Comparison of ENCODE assay signal across 8 cellular contexts in genomic region chr1:144532156-144532607, GRCh38.
A peak's percentile ranks its signal among the peaks of the same experiment; 100 is the strongest.
DNase-seq lines count a peak whose midpoint lies in the region; ATAC-seq, FAIRE-seq and TF ChIP-seq lines count a peak whose summit lies in the region.
"Not testable (repeated sequence)": the region's sequence is repeated elsewhere in the genome, so short reads cannot be mapped to it uniquely, and the experiment has no call there.

No MANE protein-coding gene starts in this region.

- not testable (repeated sequence) for H3K36me3 Mint-ChIP-seq in IgD-negative memory B cell; WTC11; activated naive CD8-positive, alpha-beta T cell; effector memory CD8-positive, alpha-beta T cell (ENCODE audit: insufficient read depth); type B pancreatic cell

- not testable (repeated sequence) for H3K4me3 ChIP-seq in DND-41 (ENCODE audit: low read depth in 1 of 2, low read length in 2 of 2); pancreas

- CTCF ChIA-PET in WTC11 (lab: Charles Lee) = not testable (repeated sequence)

- 23 to 25% methylated on average over 7 to 9 of the region's 9 CpGs for WGBS in pancreas, 2 donors

- not testable (repeated sequence) for H3K4me1 ChIP-seq in DND-41 (ENCODE audit: insufficient read depth, low read length); pancreas

- H3K4me2 ChIP-seq in DND-41 (ENCODE audit: insufficient read depth, low read length) = not testable (repeated sequence)

- not testable (repeated sequence) for H3K9me3 Mint-ChIP-seq in IgD-negative memory B cell; WTC11; activated naive CD8-positive, alpha-beta T cell (ENCODE audit: low read depth); effector memory CD8-positive, alpha-beta T cell; type B pancreatic cell

- not testable (repeated sequence) for H3K36me3 ChIP-seq in DND-41 (ENCODE audit: insufficient read depth, low read length); pancreas

- H3K27ac ChIP-seq in DND-41 (ENCODE audit: low read length); pancreas: not testable (repeated sequence)

- not testable (repeated sequence) for FAIRE-seq in pancreas (lab: Jason Lieb, UNC)

- not testable (repeated sequence) for H4K20me1 ChIP-seq in DND-41 (ENCODE audit: insufficient read depth, low read length)

- intact Hi-C loops in pancreas (cut with DNase I) = not testable (repeated sequence)

- not testable (repeated sequence) for H3K27me3 Mint-ChIP-seq in IgD-negative memory B cell; WTC11 (ENCODE audit: low read depth); activated naive CD8-positive, alpha-beta T cell; effector memory CD8-positive, alpha-beta T cell; type B pancreatic cell

- H3K27ac Mint-ChIP-seq in IgD-negative memory B cell = peak overlapping the region in 1 of 3 donors; percentile 9
- H3K27ac Mint-ChIP-seq in WTC11, type B pancreatic cell: not testable (repeated sequence)
- peak overlapping the region; percentile 86 for H3K27ac Mint-ChIP-seq in activated naive CD8-positive, alpha-beta T cell
- H3K27ac Mint-ChIP-seq in effector memory CD8-positive, alpha-beta T cell = peak overlapping the region; percentile 20 to 77

- ATAC-seq in DND-41 (ENCODE audit: insufficient read depth, low read depth) (peak; percentile 70), WTC11 (peak; percentile 76), pancreas (peak in 3 of 4 donors; percentile 69 to 72 (median 70))
- ATAC-seq in effector memory CD8-positive, alpha-beta T cell (replicated peaks) = peak; percentile 77

- H3K79me2 ChIP-seq in DND-41 (ENCODE audit: insufficient read depth, low read length) = not testable (repeated sequence)

- POLR2A ChIA-PET in WTC11 (lab: Charles Lee) = not testable (repeated sequence)

- TF ChIP-seq CTCF in DND-41 (IDR thresholded peaks at IDR 0.05; ENCODE audit: borderline replicate concordance, extremely low read depth, low read length, poor library complexity, severe bottlenecking) = not testable (repeated sequence)
- TF ChIP-seq CTCF in WTC11 (IDR thresholded peaks at IDR 0.05) = 0 out of 2 replicates have a peak, but pooled peaks have one; percentile 18
- peak in 1 of 4 donors; percentile 25 for TF ChIP-seq CTCF in pancreas (IDR thresholded peaks at IDR 0.05)
- TF ChIP-seq CTCF in type B pancreatic cell (conservative IDR thresholded peaks at IDR 0.05) = peak; percentile 72

- not testable (repeated sequence) for H3K9ac ChIP-seq in DND-41 (ENCODE audit: low read depth, low read length)

- H3K27me3 ChIP-seq in DND-41 (ENCODE audit: insufficient read depth, low read length, poor library complexity); pancreas: not testable (repeated sequence)

- H3K4me1 Mint-ChIP-seq in IgD-negative memory B cell; WTC11; type B pancreatic cell (ENCODE audit: unreplicated experiment): not testable (repeated sequence)
- peaks cover 25% of the 10 kb centered on the region for H3K4me1 Mint-ChIP-seq in activated naive CD8-positive, alpha-beta T cell (ENCODE audit: low read depth)
- H3K4me1 Mint-ChIP-seq in effector memory CD8-positive, alpha-beta T cell (ENCODE audit: low read depth in 2 of 2) = peaks cover 16 to 19% of the 10 kb centered on the region in 2 donors

- H2AFZ ChIP-seq in DND-41 (ENCODE audit: low read depth, low read length) = not testable (repeated sequence)

- not testable (repeated sequence) for DNase-seq in DND-41; WTC11 (ENCODE audit: low spot score); pancreas; type B pancreatic cell (ENCODE audit: extremely low spot score, unreplicated experiment)
- peak in 1 of 3 experiments; percentile 10 for DNase-seq in effector memory CD8-positive, alpha-beta T cell
- peak; percentile 8 for DNase-seq in islet precursor cell

- H3K4me3 Mint-ChIP-seq in IgD-negative memory B cell (peak overlapping the region in 3 of 4 donors; percentile 17 to 65 (median 54)), type B pancreatic cell (peak overlapping the region; percentile 39)
- H3K4me3 Mint-ChIP-seq in WTC11 = not testable (repeated sequence)
- peak overlapping the region; percentile 54 for H3K4me3 Mint-ChIP-seq in activated naive CD8-positive, alpha-beta T cell
- peak overlapping the region; percentile 47 to 53 for H3K4me3 Mint-ChIP-seq in effector memory CD8-positive, alpha-beta T cell

- not testable (repeated sequence) for H3K9me3 ChIP-seq in DND-41 (ENCODE audit: insufficient read depth, low read length, severe bottlenecking); pancreas
